15 cellular contexts compared by ENCODE assay signal in the genomic region with DNA sequence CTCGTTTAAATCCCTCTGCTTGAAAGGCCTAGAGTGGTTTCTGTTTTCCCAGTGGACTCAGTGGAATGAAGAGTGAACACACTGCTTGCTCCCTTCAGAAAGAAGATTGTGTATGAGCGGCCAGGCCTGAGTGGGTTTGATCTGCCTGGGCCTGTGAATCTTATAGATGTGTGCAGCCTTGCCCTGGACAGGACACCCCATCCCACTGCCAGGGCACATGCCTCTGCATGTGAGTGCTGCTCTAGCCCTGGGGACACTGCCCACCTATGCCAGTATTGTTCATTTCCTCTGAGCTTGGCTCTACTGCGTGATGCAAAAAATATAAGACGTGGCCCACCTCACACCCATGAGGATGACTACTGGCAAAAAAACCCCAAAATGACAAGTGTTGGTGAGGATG. TPM values are rescaled to one million over a fixed set of nuclear protein-coding genes. Genes with fewer than 3 reads are reported as not detected.
DNase-seq lines count a peak whose midpoint lies in the region; ATAC-seq and TF ChIP-seq lines count a peak whose summit lies in the region.
"Had no signal": no experiment of that assay in that cellular context is flagged by ENCODE, and none has a peak within 500 bp of the region (broad histone marks: within the 10 kb centered on the region; RNA-seq: fewer than 3 reads in every experiment).

No MANE protein-coding gene starts in this region.

- in situ Hi-C loops in mammary epithelial cell (cut with MboI; ENCODE audit: low sequenced_read_pairs in 2 of 2) = loop anchor here in 1 of 2 donors (25.0 kb wide), 1 partner anchor 231 kb away; no protein-coding TSS in a partner anchor

- TF ChIP-seq CTCF in left ventricle myocardium inferior (IDR thresholded peaks at IDR 0.05; ENCODE audit: borderline replicate concordance) = no peak
- no peak for TF ChIP-seq CTCF in mammary epithelial cell (conservative IDR thresholded peaks at IDR 0.05 in 1 of 2, IDR thresholded peaks at IDR 0.05 in 1 of 2; ENCODE audit: extremely low read depth in 1 of 2, insufficient read depth in 1 of 2, low read depth in 1 of 2, low read length in 2 of 2)
- no peak for TF ChIP-seq CTCF in GM10266 (IDR thresholded peaks at IDR 0.05; ENCODE audit: control insufficient read depth, insufficient read depth, low read depth, missing control alignments)

- H4K20me1 ChIP-seq in mammary epithelial cell (ENCODE audit: insufficient read depth, low read length) = no peaks in the 10 kb centered on the region

- H3K79me2 ChIP-seq in mammary epithelial cell (ENCODE audit: insufficient read depth, low read length) = no peaks in the 10 kb centered on the region

- ATAC-seq in naive B cell (ENCODE audit: low read depth in 2 of 2) = no peak
- no peak for ATAC-seq in activated T-cell treated with anti-CD3 and anti-CD28 coated beads, Interleukin-2, amount 50 U/mL, for 72 hours (replicated peaks in 1 of 2)

- no TSS peak for BruUV-seq in mammary epithelial cell (replicated peaks; lab: Mats Ljungman, UMichigan)

- H3K27me3 ChIP-seq in left ventricle myocardium inferior (ENCODE audit: low read depth) (no peaks in the 10 kb centered on the region), mammary epithelial cell (ENCODE audit: insufficient read depth, low read length) (no peaks in the 10 kb centered on the region)

- intact Hi-C loops in cardiac septum (cut with DNase I) (no loop called here), left ventricle myocardium inferior (cut with micrococcal nuclease) (no loop called here), mammary epithelial cell (cut with micrococcal nuclease) (loop anchor here (10.0 kb wide), 1 partner anchor 239 kb away; no protein-coding TSS in a partner anchor)

- H3K4me3 Mint-ChIP-seq in naive B cell = peak overlapping the region in 1 of 8 donors; percentile 32
- H3K4me3 Mint-ChIP-seq in activated T-cell treated with anti-CD3 and anti-CD28 coated beads, Interleukin-2, amount 50 U/mL, for 72 hours = no peak overlapping the region
- H3K4me3 Mint-ChIP-seq: CD4-positive, alpha-beta T cell had no signal

- peaks cover 8% of the 10 kb centered on the region for H3K4me1 ChIP-seq in left ventricle myocardium inferior
- H3K4me1 ChIP-seq in mammary epithelial cell (ENCODE audit: insufficient read depth, low read length) = peaks cover 47% of the 10 kb centered on the region

- dilution Hi-C loops in mammary epithelial cell (cut with HindIII; ENCODE audit: low sequenced_read_pairs) = no loop called here

- peak overlapping the region in 4 of 6 donors; percentile 13 to 92 (median 64) for H3K27ac Mint-ChIP-seq in naive B cell
- no peak overlapping the region for H3K27ac Mint-ChIP-seq in activated T-cell treated with anti-CD3 and anti-CD28 coated beads, Interleukin-2, amount 50 U/mL, for 72 hours
- H3K27ac Mint-ChIP-seq: CD4-positive, alpha-beta T cell; IgD-negative memory B cell had no signal

- H3K27me3 Mint-ChIP-seq in naive B cell = peaks cover 24 to 52% (median 30%) of the 10 kb centered on the region in 3 donors
- H3K27me3 Mint-ChIP-seq in activated T-cell treated with anti-CD3 and anti-CD28 coated beads, Interleukin-2, amount 50 U/mL, for 72 hours (ENCODE audit: low read depth) = peaks cover 19% of the 10 kb centered on the region

- peak overlapping the region; percentile 43 for H2AFZ ChIP-seq in mammary epithelial cell (ENCODE audit: low read depth, low read length)
- H2AFZ ChIP-seq: GM23248 had no signal

- 0% methylated on average over 3 of the region's 4 CpGs for WGBS in mammary epithelial cell (ENCODE audit: low coverage, missing lambda C conversion rate)

- no peaks in the 10 kb centered on the region for H3K9me3 Mint-ChIP-seq in naive B cell
- H3K9me3 Mint-ChIP-seq in activated T-cell treated with anti-CD3 and anti-CD28 coated beads, Interleukin-2, amount 50 U/mL, for 72 hours = no peaks in the 10 kb centered on the region
- H3K9me3 Mint-ChIP-seq: CD4-positive, alpha-beta T cell; IgD-negative memory B cell had no signal

- H3K4me1 Mint-ChIP-seq in naive B cell = peaks cover 25 to 31% (median 30%) of the 10 kb centered on the region in 3 donors
- H3K4me1 Mint-ChIP-seq in activated T-cell treated with anti-CD3 and anti-CD28 coated beads, Interleukin-2, amount 50 U/mL, for 72 hours (ENCODE audit: low read depth) = peaks cover 22% of the 10 kb centered on the region

- CTCF ChIA-PET in mammary epithelial cell (lab: Charles Lee; ENCODE audit: low non-redundant PET) = no interaction called here

- H3K36me3 Mint-ChIP-seq in naive B cell = no peaks in the 10 kb centered on the region
- H3K36me3 Mint-ChIP-seq in activated T-cell treated with anti-CD3 and anti-CD28 coated beads, Interleukin-2, amount 50 U/mL, for 72 hours (ENCODE audit: insufficient read depth in 2 of 2) = no peaks in the 10 kb centered on the region
- H3K36me3 Mint-ChIP-seq: IgD-negative memory B cell had no signal

- H3K27ac ChIP-seq in left ventricle myocardium inferior (replicated peaks) = no peak overlapping the region
- no peak overlapping the region for H3K27ac ChIP-seq in mammary epithelial cell (ENCODE audit: insufficient read depth, low read depth, low read length)
- H3K27ac ChIP-seq in temporal lobe (ENCODE audit: low read depth, low read length) = peak overlapping the region; percentile 59
- H3K27ac ChIP-seq: GM23248 had no signal

- H3K36me3 ChIP-seq in left ventricle myocardium inferior = no peaks in the 10 kb centered on the region
- H3K36me3 ChIP-seq in mammary epithelial cell (ENCODE audit: insufficient read depth, low read length) = no peaks in the 10 kb centered on the region

- H3K9ac ChIP-seq in mammary epithelial cell (ENCODE audit: insufficient read depth, low read length) = no peak overlapping the region
- H3K9ac ChIP-seq: GM23248 had no signal

- DNase-seq in cardiac septum (ENCODE audit: low spot score) (peak; percentile 38), left ventricle myocardium inferior (no peak), mammary epithelial cell (no peak), naive B cell (no peak), GM10266 (ENCODE audit: extremely low spot score) (no peak), Kasumi-1 (lab: John Stamatoyannopoulos, UW) (no peak)
- no peak for DNase-seq in activated T-cell treated with anti-CD3 and anti-CD28 coated beads, Interleukin-2, amount 50 U/mL, for 72 hours
- DNase-seq: ACHN; C1 segment of cervical spinal cord; CD4-positive, alpha-beta T cell; DND-41; GDM1; GM23248 had no signal

- H3K9me3 ChIP-seq in left ventricle myocardium inferior (replicated peaks) (no peaks in the 10 kb centered on the region), mammary epithelial cell (replicated peaks; ENCODE audit: insufficient read depth, low read length) (no peaks in the 10 kb centered on the region)

- H3K4me2 ChIP-seq in mammary epithelial cell (ENCODE audit: insufficient read depth, low read depth, low read length) = no peak overlapping the region

- H3K4me3 ChIP-seq in left ventricle myocardium inferior = no peak overlapping the region
- no peak overlapping the region for H3K4me3 ChIP-seq in mammary epithelial cell (replicated peaks in 1 of 3; ENCODE audit: insufficient read depth in 1 of 3, low read depth in 2 of 3, low read length in 3 of 3)
- H3K4me3 ChIP-seq: GM23248 had no signal

RNA-seq across cellular contexts. Expression of a gene that starts 27.2 kb away (rescaled TPM):
- total RNA-seq in cardiac septum (10.4 TPM), left ventricle myocardium inferior (22.9 TPM), mammary epithelial cell (100 to 1,000 TPM in 1 of 2 donors, 10 to 100 TPM in 1; 60.8 to 162 TPM), temporal lobe (12.8 TPM)
- polyA plus RNA-seq in mammary epithelial cell (103 TPM), naive B cell (ENCODE audit: low read depth in 6 of 6) (under 1 TPM in 5 of 6 donors, not detected in 1; 0.24 to 0.74 (median 0.38) TPM)
- polyA minus RNA-seq in mammary epithelial cell = 278 TPM
- 1 to 10 TPM; 1.5 to 2.6 TPM for total RNA-seq in activated T-cell treated with anti-CD3 and anti-CD28 coated beads, Interleukin-2, amount 50 U/mL, for 72 hours
